8 cellular contexts compared by ENCODE assay signal in genomic region chr16:88812737-88813395, GRCh38. TPM values are rescaled to one million over a fixed set of nuclear protein-coding genes. Genes with fewer than 3 reads are reported as not detected.
DNase-seq lines count a peak whose midpoint lies in the region; ATAC-seq and TF ChIP-seq lines count a peak whose summit lies in the region.
"Not testable (repeated sequence)": the region's sequence is repeated elsewhere in the genome, so short reads cannot be mapped to it uniquely, and the experiment has no call there.

No MANE protein-coding gene starts in this region.

- peak; percentile 39 for DNase-seq in HK-2 (ENCODE audit: unreplicated experiment)
- DNase-seq in dorsolateral prefrontal cortex, result peak in 1 of 10 donors; percentile 26

- H3K27ac ChIP-seq in C4-2B, result peak overlapping the region; percentile 98
- peak overlapping the region in 34 of 59 donors; percentile 5 to 97 (median 90) for H3K27ac ChIP-seq in dorsolateral prefrontal cortex

- H3K27me3 ChIP-seq in dorsolateral prefrontal cortex, result not testable (repeated sequence)

- H3K4me3 ChIP-seq in dorsolateral prefrontal cortex, result peak overlapping the region in 53 of 59 donors; percentile 75 to 100 (median 91)
- H3K4me3 ChIP-seq in iPS-11a (ENCODE audit: low read depth, low read length), result peak overlapping the region; percentile 74

- not testable (repeated sequence) for H3K9me3 Mint-ChIP-seq in activated T-helper 17 cell treated with anti-CD3 and anti-CD28 coated beads, Interleukin-2, amount 50 U/mL, for 72 hours; nephron; stimulated activated naive CD8-positive, alpha-beta T cell treated with anti-CD3 and anti-CD28 coated beads, Interleukin-15, Interleukin-2, amounts not matched to agents 100 ng/mL and 50 ng/mL, for 24 hours

- TF ChIP-seq CTCF in C4-2B (conservative IDR thresholded peaks at IDR 0.05) (0 out of 2 replicates have a peak, but pooled peaks have one; percentile 13), dorsolateral prefrontal cortex (IDR thresholded peaks at IDR 0.05 in 54 of 56, conservative IDR thresholded peaks at IDR 0.05 in 2 of 56; ENCODE audit: low read depth in 1 of 56, partially characterized antibody in 56 of 56) (peak in 5 of 56 donors; percentile 6 to 17 (median 13))
- not testable (repeated sequence) for TF ChIP-seq CTCF in nephron (IDR thresholded peaks at IDR 0.05; ENCODE audit: unreplicated experiment in 3 of 3)

- not testable (repeated sequence) for H3K27me3 Mint-ChIP-seq in activated T-helper 17 cell treated with anti-CD3 and anti-CD28 coated beads, Interleukin-2, amount 50 U/mL, for 72 hours; nephron (ENCODE audit: low read depth); stimulated activated naive CD8-positive, alpha-beta T cell treated with anti-CD3 and anti-CD28 coated beads, Interleukin-15, Interleukin-2, amounts not matched to agents 100 ng/mL and 50 ng/mL, for 24 hours

- not testable (repeated sequence) for H3K4me1 Mint-ChIP-seq in activated T-helper 17 cell treated with anti-CD3 and anti-CD28 coated beads, Interleukin-2, amount 50 U/mL, for 72 hours; nephron
- peaks cover 25% of the 10 kb centered on the region for H3K4me1 Mint-ChIP-seq in stimulated activated naive CD8-positive, alpha-beta T cell treated with anti-CD3 and anti-CD28 coated beads, Interleukin-15, Interleukin-2, amounts not matched to agents 100 ng/mL and 50 ng/mL, for 24 hours (ENCODE audit: low read depth)

- peak overlapping the region; percentile 84 for H3K4me3 Mint-ChIP-seq in activated T-helper 17 cell treated with anti-CD3 and anti-CD28 coated beads, Interleukin-2, amount 50 U/mL, for 72 hours
- peak overlapping the region; percentile 80 to 84 (median 82) for H3K4me3 Mint-ChIP-seq in nephron
- peak overlapping the region; percentile 85 for H3K4me3 Mint-ChIP-seq in stimulated activated naive CD8-positive, alpha-beta T cell treated with anti-CD3 and anti-CD28 coated beads, Interleukin-15, Interleukin-2, amounts not matched to agents 100 ng/mL and 50 ng/mL, for 24 hours

- peaks cover 36% of the 10 kb centered on the region for H3K36me3 Mint-ChIP-seq in activated T-helper 17 cell treated with anti-CD3 and anti-CD28 coated beads, Interleukin-2, amount 50 U/mL, for 72 hours (ENCODE audit: low read depth)
- H3K36me3 Mint-ChIP-seq in nephron (ENCODE audit: low read depth), result not testable (repeated sequence)
- peaks cover 20% of the 10 kb centered on the region for H3K36me3 Mint-ChIP-seq in stimulated activated naive CD8-positive, alpha-beta T cell treated with anti-CD3 and anti-CD28 coated beads, Interleukin-15, Interleukin-2, amounts not matched to agents 100 ng/mL and 50 ng/mL, for 24 hours (ENCODE audit: low read depth)

- ATAC-seq in activated T-helper 17 cell treated with anti-CD3 and anti-CD28 coated beads, Interleukin-2, amount 50 U/mL, for 72 hours (replicated peaks), result not testable (repeated sequence)

- intact Hi-C loops in dorsolateral prefrontal cortex (cut with DNase I), result loop anchor here (5.0 to 10.0 kb wide), 3 partner anchors 44 to 402 kb away; partner anchors contain the start of genes GALNS (in 1 of the 2), TRAPPC2L (in 1 of the 2) and ZNF778 (in 1 of the 2)

- H3K27ac Mint-ChIP-seq in activated T-helper 17 cell treated with anti-CD3 and anti-CD28 coated beads, Interleukin-2, amount 50 U/mL, for 72 hours, result peak overlapping the region; percentile 71
- H3K27ac Mint-ChIP-seq in nephron, result peak overlapping the region; percentile 47 to 82 (median 72)
- peak overlapping the region; percentile 84 for H3K27ac Mint-ChIP-seq in stimulated activated naive CD8-positive, alpha-beta T cell treated with anti-CD3 and anti-CD28 coated beads, Interleukin-15, Interleukin-2, amounts not matched to agents 100 ng/mL and 50 ng/mL, for 24 hours

TF ChIP-seq in PFSK-1, 5 proteins besides CTCF, POLR2A, EP300 and RAD21:
- TF ChIP-seq POLR2AphosphoS5 (IDR thresholded peaks at IDR 0.05; ENCODE audit: low read depth, low read length), result 0 out of 2 replicates have a peak, but pooled peaks have one; percentile 2

RNA-seq across cellular contexts. Expression of gene APRT, which starts 1.1 kb away (rescaled TPM):
- polyA plus RNA-seq in PFSK-1 (2012; ENCODE audit: insufficient read length, low read depth), result 373 TPM
- total RNA-seq in activated T-helper 17 cell treated with anti-CD3 and anti-CD28 coated beads, Interleukin-2, amount 50 U/mL, for 72 hours, result 100 to 1,000 TPM; 132 to 139 TPM
- total RNA-seq in dorsolateral prefrontal cortex, result 10 to 100 TPM; 21.9 to 51.6 (median 33.2) TPM

RNA-seq across cellular contexts. Expression of gene CDT1, which starts 9.3 kb away (rescaled TPM):
- 73.7 TPM for polyA plus RNA-seq in PFSK-1 (2012; ENCODE audit: insufficient read length, low read depth)
- 100 to 1,000 TPM in 1 of 2 donors, 10 to 100 TPM in 1; 96.6 to 141 TPM for total RNA-seq in activated T-helper 17 cell treated with anti-CD3 and anti-CD28 coated beads, Interleukin-2, amount 50 U/mL, for 72 hours
- 1 to 10 TPM in 106 of 120 experiments, under 1 TPM in 14; 0.49 to 5.3 (median 2.0) TPM for total RNA-seq in dorsolateral prefrontal cortex

RNA-seq across cellular contexts. Expression of gene PIEZO1, which starts 27.8 kb away (rescaled TPM):
- 249 TPM for polyA plus RNA-seq in PFSK-1 (2012; ENCODE audit: insufficient read length, low read depth)
- total RNA-seq in activated T-helper 17 cell treated with anti-CD3 and anti-CD28 coated beads, Interleukin-2, amount 50 U/mL, for 72 hours, result 100 to 1,000 TPM; 197 to 326 TPM
- total RNA-seq in dorsolateral prefrontal cortex, result 10 to 100 TPM; 14.6 to 86.5 (median 34.6) TPM

RNA-seq across cellular contexts. Expression of gene GALNS, which starts 43.9 kb away (rescaled TPM):
- polyA plus RNA-seq in PFSK-1 (2012; ENCODE audit: insufficient read length, low read depth), result 23.2 TPM
- 10 to 100 TPM; 37.6 to 73.0 TPM for total RNA-seq in activated T-helper 17 cell treated with anti-CD3 and anti-CD28 coated beads, Interleukin-2, amount 50 U/mL, for 72 hours
- 10 to 100 TPM; 22.5 to 60.1 (median 36.3) TPM for total RNA-seq in dorsolateral prefrontal cortex

RNA-seq across cellular contexts. Expression of gene TRAPPC2L, which starts 44.1 kb away (rescaled TPM):
- 91.2 TPM for polyA plus RNA-seq in PFSK-1 (2012; ENCODE audit: insufficient read length, low read depth)
- 10 to 100 TPM; 51.1 to 73.9 TPM for total RNA-seq in activated T-helper 17 cell treated with anti-CD3 and anti-CD28 coated beads, Interleukin-2, amount 50 U/mL, for 72 hours
- total RNA-seq in dorsolateral prefrontal cortex, result 10 to 100 TPM; 30.9 to 83.9 (median 57.9) TPM

Comparison
In these comparisons a context has a peak if more than half of its experiments do, and no peak if none do; other contexts are left out.
1. RNA of gene CDT1, which starts 9.3 kb away (total RNA-seq): 96.6 to 141 TPM in activated T-helper 17 cell treated with anti-CD3 and anti-CD28 coated beads, Interleukin-2, amount 50 U/mL, for 72 hours; 0.49 to 5.3 TPM in dorsolateral prefrontal cortex; every median in the first group is over 10 times any median in the second.
2. Peak in every context shown above with its lines, with median percentiles within 50 percentile points of each other: H3K27ac Mint-ChIP-seq and H3K4me3 Mint-ChIP-seq.